17 cellular contexts compared by ENCODE assay signal in genomic region chr3:4949659-4950058, GRCh38. TPM values are rescaled to one million over a fixed set of nuclear protein-coding genes. Genes with fewer than 3 reads are reported as not detected.
A peak's percentile ranks its signal among the peaks of the same experiment; 100 is the strongest.
DNase-seq lines count a peak whose midpoint lies in the region; ATAC-seq and TF ChIP-seq lines count a peak whose summit lies in the region.
"Had no signal": no experiment of that assay in that cellular context is flagged by ENCODE, and none has a peak within 500 bp of the region (broad histone marks: within the 10 kb centered on the region; RNA-seq: fewer than 3 reads in every experiment).

No MANE protein-coding gene starts in this region.

- no peak overlapping the region for H3K4me3 ChIP-seq in AG10803 (ENCODE audit: low read length)
- H3K4me3 ChIP-seq in gastroesophageal sphincter, result no peak overlapping the region
- no peak overlapping the region for H3K4me3 ChIP-seq in skeletal muscle tissue (ENCODE audit: low read length in 3 of 3)
- H3K4me3 ChIP-seq: Peyer's patch had no signal

- DNase-seq in AG10803 (ENCODE audit: low read depth) (peak; percentile 3), astrocyte of the hippocampus (ENCODE audit: low read depth, low spot score) (peak; percentile 23), RKO (ENCODE audit: low spot score) (no peak)
- DNase-seq: C1 segment of cervical spinal cord, Caco-2, H9, IMR-90, NCI-H1417, NCI-H2029, NCI-H2171 treated with DMSO at 0.1 percent for 48 hours, NCI-H510A, Peyer's patch, SIG-M5 had no signal

- ATAC-seq in gastroesophageal sphincter (peak; percentile 60), GM18519 (IDR thresholded peaks at IDR 0.05; ENCODE audit: low FRiP score, unreplicated experiment) (no peak), HG02588 (IDR thresholded peaks at IDR 0.05; ENCODE audit: unreplicated experiment) (no peak)

- H3K9me3 ChIP-seq in gastroesophageal sphincter (no peaks in the 10 kb centered on the region), skeletal muscle tissue (ENCODE audit: control insufficient read depth in 3 of 3, low read length in 3 of 3) (no peaks in the 10 kb centered on the region)
- H3K9me3 ChIP-seq: Caco-2, Peyer's patch had no signal

- H3K36me3 ChIP-seq in gastroesophageal sphincter (no peaks in the 10 kb centered on the region), skeletal muscle tissue (ENCODE audit: control insufficient read depth in 3 of 3, insufficient read depth in 3 of 3, low read length in 3 of 3) (no peaks in the 10 kb centered on the region)
- H3K36me3 ChIP-seq: Peyer's patch had no signal

- TF ChIP-seq POLR2A in gastroesophageal sphincter (IDR thresholded peaks at IDR 0.05), result no peak

- 65% methylated on average over 2 of the region's 2 CpGs for WGBS in gastroesophageal sphincter (ENCODE audit: low coverage in 1 of 2), 2 donors

- H3K27ac ChIP-seq in gastroesophageal sphincter, result peak overlapping the region in 2 of 4 donors; percentile 11 to 27
- H3K27ac ChIP-seq in skeletal muscle tissue (ENCODE audit: low read depth, low read length), result peak overlapping the region; percentile 11
- H3K27ac ChIP-seq: Peyer's patch had no signal

- TF ChIP-seq CTCF in AG10803 (conservative IDR thresholded peaks at IDR 0.05; ENCODE audit: low read length) (no peak), gastroesophageal sphincter (IDR thresholded peaks at IDR 0.05) (no peak)

- TF ChIP-seq EP300 in gastroesophageal sphincter (IDR thresholded peaks at IDR 0.05), result no peak

- no peaks in the 10 kb centered on the region for H3K27me3 ChIP-seq in gastroesophageal sphincter
- H3K27me3 ChIP-seq in skeletal muscle tissue (ENCODE audit: control insufficient read depth in 3 of 3, insufficient read depth in 3 of 3, low read length in 3 of 3), result no peaks in the 10 kb centered on the region
- H3K27me3 ChIP-seq: Peyer's patch had no signal

- H3K4me1 ChIP-seq in gastroesophageal sphincter (peaks cover 0 to 8% (median 0%) of the 10 kb centered on the region in 3 donors), skeletal muscle tissue (ENCODE audit: control insufficient read depth in 3 of 3, insufficient read depth in 3 of 3, low read length in 3 of 3) (peaks cover 0 to 3% (median 0%) of the 10 kb centered on the region in 3 donors)
- H3K4me1 ChIP-seq: Caco-2, Peyer's patch had no signal

- H3K9ac ChIP-seq in skeletal muscle tissue (ENCODE audit: low read depth in 1 of 3, low read length in 3 of 3), result no peak overlapping the region

RNA-seq across cellular contexts. Expression of gene BHLHE40, which starts 29.6 kb away (rescaled TPM):
- total RNA-seq in gastroesophageal sphincter (10 to 100 TPM in 3 of 4 donors, 1 to 10 TPM in 1; 7.8 to 46.0 (median 14.0) TPM), skeletal muscle tissue (11.0 TPM)
